In the genomic region with DNA sequence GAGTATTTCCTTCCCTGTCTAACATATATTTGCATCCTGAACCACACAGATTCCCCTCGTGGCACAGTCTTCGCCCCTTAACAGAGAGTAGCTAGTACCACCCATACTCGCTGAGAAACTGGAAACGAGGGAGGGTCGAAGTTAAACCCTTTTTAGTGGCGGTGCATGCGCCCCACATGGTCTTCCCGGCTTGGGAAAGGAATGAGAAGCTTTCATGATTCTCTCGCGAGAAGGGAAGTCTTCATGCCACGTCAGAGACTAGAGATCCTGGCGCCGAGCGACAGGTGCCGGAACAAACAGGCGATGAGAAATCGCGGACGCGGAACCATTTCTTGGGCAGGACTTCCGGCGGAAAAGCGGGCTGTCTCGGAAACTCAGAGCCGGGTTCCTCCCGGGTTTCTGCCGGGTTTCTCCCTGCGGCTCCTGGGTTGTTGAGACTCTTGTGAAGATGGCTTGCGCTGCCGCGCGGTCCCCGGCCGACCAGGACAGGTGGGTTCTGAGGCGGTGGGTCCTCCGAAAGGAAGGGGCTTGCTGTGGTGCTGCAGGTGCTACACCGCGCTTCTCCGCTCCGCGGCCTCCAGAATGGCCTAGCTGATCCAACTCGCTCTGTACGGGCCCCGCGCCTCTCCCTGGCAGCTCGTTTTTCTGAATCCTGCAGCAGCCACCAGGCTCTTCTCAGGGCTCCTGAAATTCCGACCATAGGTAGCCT, we compare ENCODE assay signal across 8 cellular contexts. TPM values are rescaled to one million over a fixed set of nuclear protein-coding genes. Genes with fewer than 3 reads are reported as not detected.
DNase-seq lines count a peak whose midpoint lies in the region; ATAC-seq and TF ChIP-seq lines count a peak whose summit lies in the region.

Gene SRP19, plus strand, starts transcription at position 359 of the 709 bp plus-strand sequence. Its CDS starts 90 bp downstream, at position 449.

- in situ Hi-C loops in Panc1 (cut with HindIII; ENCODE audit: low pct_unique_long_range_greater_than_20kb, low sequenced_read_pairs), result no loop called here

- CTCF ChIA-PET in Panc1 (lab: Charles Lee), result interaction anchor here (0.8 kb wide), 1 partner anchor 13 kb away, joined by 6 read pairs; no protein-coding TSS in a partner anchor

- peaks cover 14% of the 10 kb centered on the region for H3K4me1 ChIP-seq in Panc1 (ENCODE audit: control insufficient read depth, insufficient read depth, low read length)
- peaks cover 26% of the 10 kb centered on the region for H3K4me1 ChIP-seq in muscle layer of colon (ENCODE audit: insufficient read depth, low read length)

- no peak for TF ChIP-seq CTCF in Panc1 (IDR thresholded peaks at IDR 0.05)

- POLR2A ChIA-PET in Panc1 (lab: Charles Lee), result interaction anchor here (0.6 kb wide), 1 partner anchor 12 kb away, joined by 12 read pairs; no protein-coding TSS in a partner anchor

- peak within 1 kb of the TSS; percentile 95 for H3K9ac ChIP-seq in muscle layer of colon (ENCODE audit: low read length)

- DNase-seq in DMS53 treated with DMSO at 0.1 percent for 48 hours (lab: John Stamatoyannopoulos, UW; ENCODE audit: unreplicated experiment), result peak; percentile 97
- peak; percentile 66 for DNase-seq in KG1 (lab: John Stamatoyannopoulos, UW)
- peak; percentile 84 for DNase-seq in Panc1 (ENCODE audit: low read depth, low spot score)
- peak; percentile 88 for DNase-seq in activated T-cell treated with anti-CD3 and anti-CD28 coated beads, Interleukin-2, amount 50 U/mL, for 4 hours
- DNase-seq in stimulated activated CD8-positive, alpha-beta memory T cell treated with anti-CD3 and anti-CD28 coated beads, Interleukin-7, amount 100 ng/mL, for 24 hours (ENCODE audit: low read depth), result peak; percentile 87

- peak within 1 kb of the TSS; percentile 97 for H3K4me3 Mint-ChIP-seq in activated T-cell treated with anti-CD3 and anti-CD28 coated beads, Interleukin-2, amount 50 U/mL, for 4 hours

- H3K4me1 Mint-ChIP-seq in activated T-cell treated with anti-CD3 and anti-CD28 coated beads, Interleukin-2, amount 50 U/mL, for 4 hours (ENCODE audit: low read depth), result peaks cover 28% of the 10 kb centered on the region

- peaks cover 12% of the 10 kb centered on the region for H3K36me3 ChIP-seq in Panc1 (ENCODE audit: control insufficient read depth, insufficient read depth, low read length)
- peaks cover 23% of the 10 kb centered on the region for H3K36me3 ChIP-seq in muscle layer of colon (ENCODE audit: insufficient read depth, low read length)

- intact Hi-C loops in Panc1 (cut with micrococcal nuclease; ENCODE audit: unreplicated experiment), result no loop called here

- H3K9me3 Mint-ChIP-seq in activated T-cell treated with anti-CD3 and anti-CD28 coated beads, Interleukin-2, amount 50 U/mL, for 4 hours, result no peaks in the 10 kb centered on the region

- no peaks in the 10 kb centered on the region for H3K27me3 ChIP-seq in Panc1 (ENCODE audit: control insufficient read depth, insufficient read depth, low read length)
- H3K27me3 ChIP-seq in muscle layer of colon (ENCODE audit: control insufficient read depth in 1 of 2, insufficient read depth in 2 of 2, low read length in 2 of 2), result no peaks in the 10 kb centered on the region

- peaks cover 9% of the 10 kb centered on the region for H3K27me3 Mint-ChIP-seq in activated T-cell treated with anti-CD3 and anti-CD28 coated beads, Interleukin-2, amount 50 U/mL, for 4 hours (ENCODE audit: low read depth)

- peaks cover 14% of the 10 kb centered on the region for H3K36me3 Mint-ChIP-seq in activated T-cell treated with anti-CD3 and anti-CD28 coated beads, Interleukin-2, amount 50 U/mL, for 4 hours (ENCODE audit: insufficient read depth)

- no peaks in the 10 kb centered on the region for H3K9me3 ChIP-seq in Panc1 (ENCODE audit: control insufficient read depth, insufficient read depth, low read depth, low read length)
- H3K9me3 ChIP-seq in muscle layer of colon (ENCODE audit: low read length), result no peaks in the 10 kb centered on the region

- no TSS peak for BruUV-seq in Panc1 (replicated peaks; lab: Mats Ljungman, UMichigan)

- peak within 1 kb of the TSS; percentile 82 to 94 for H3K4me3 ChIP-seq in Panc1 (ENCODE audit: low read depth in 2 of 2, low read length in 2 of 2)
- peak within 1 kb of the TSS; percentile 55 to 96 for H3K4me3 ChIP-seq in muscle layer of colon (ENCODE audit: low read depth in 1 of 2, low read length in 2 of 2)

- H3K27ac ChIP-seq in Panc1 (ENCODE audit: low read length) (peak within 1 kb of the TSS; percentile 96), muscle layer of colon (ENCODE audit: low read depth, low read length) (peak within 1 kb of the TSS; percentile 91)

- ATAC-seq in GM21723 (IDR thresholded peaks at IDR 0.05; ENCODE audit: unreplicated experiment) (peak; percentile 99), Panc1 (peak; percentile 99), esophagus mucosa (peak; percentile 97)
- ATAC-seq in activated T-cell treated with anti-CD3 and anti-CD28 coated beads, Interleukin-2, amount 50 U/mL, for 4 hours, result peak; percentile 98

RNA-seq across cellular contexts. Expression of gene SRP19, which starts in this region (rescaled TPM):
- total RNA-seq in Panc1 (2021; ENCODE audit: unreplicated experiment) (55.8 TPM), esophagus mucosa (29.7 TPM)
- polyA plus RNA-seq in Panc1 (2012; ENCODE audit: insufficient read length), result 43.1 TPM
- 10 to 100 TPM; 72.6 to 83.7 (median 80.4) TPM for total RNA-seq in activated T-cell treated with anti-CD3 and anti-CD28 coated beads, Interleukin-2, amount 50 U/mL, for 4 hours

Comparison
In these comparisons a context has a peak if more than half of its experiments do, and no peak if none do; other contexts are left out.
1. Peak in every context shown above with its lines: DNase-seq, ATAC-seq, H3K4me3 ChIP-seq and H3K27ac ChIP-seq.